12 cellular contexts compared by ENCODE assay signal in the genomic region with DNA sequence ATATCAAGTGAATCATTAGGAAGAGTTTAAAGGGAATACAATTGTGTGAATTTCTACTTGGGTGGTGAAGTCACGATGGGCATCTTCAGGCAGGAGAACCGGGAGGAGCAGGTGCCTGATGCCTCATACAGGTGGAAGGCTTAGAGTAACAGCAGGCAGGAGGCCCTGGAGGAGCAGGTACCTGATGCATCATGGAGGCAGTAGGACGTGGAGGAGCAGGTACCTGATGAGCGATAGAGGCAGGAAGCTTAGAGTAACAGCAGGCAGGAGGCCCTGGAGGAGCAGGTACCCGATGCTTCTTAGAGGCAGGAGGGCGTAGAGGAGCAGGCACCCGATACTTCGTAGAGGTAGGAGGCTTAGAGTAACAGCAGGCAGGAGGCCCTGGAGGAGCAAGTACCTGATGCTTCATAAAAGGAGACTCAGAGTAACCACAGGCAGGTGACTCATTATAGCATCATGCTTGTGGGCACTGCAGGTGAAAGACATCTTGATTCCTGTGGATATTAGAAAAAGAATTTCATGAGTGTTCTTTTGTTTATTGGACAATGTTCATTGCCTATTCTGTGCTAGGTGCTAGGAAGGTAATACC.
DNase-seq lines count a peak whose midpoint lies in the region; ATAC-seq and TF ChIP-seq lines count a peak whose summit lies in the region.
"Had no signal": no experiment of that assay in that cellular context is flagged by ENCODE, and none has a peak within 500 bp of the region (broad histone marks: within the 10 kb centered on the region; RNA-seq: fewer than 3 reads in every experiment).

No MANE protein-coding gene starts in this region.

- no peak for ATAC-seq in activated CD8-positive, alpha-beta memory T cell treated with anti-CD3 and anti-CD28 coated beads, Interleukin-2, amount 10 ng/mL, durations not matched to agents 7 days and 5 days
- ATAC-seq in HG03378 (IDR thresholded peaks at IDR 0.05; ENCODE audit: unreplicated experiment), result no peak
- no peak for ATAC-seq in HG02678 (IDR thresholded peaks at IDR 0.05; ENCODE audit: unreplicated experiment)
- ATAC-seq: GM12878 had no signal

- H3K36me3 Mint-ChIP-seq in activated CD8-positive, alpha-beta memory T cell treated with anti-CD3 and anti-CD28 coated beads, Interleukin-2, amount 10 ng/mL, durations not matched to agents 7 days and 5 days, result peaks cover 12% of the 10 kb centered on the region

- no peaks in the 10 kb centered on the region for H3K9me3 Mint-ChIP-seq in activated CD8-positive, alpha-beta memory T cell treated with anti-CD3 and anti-CD28 coated beads, Interleukin-2, amount 10 ng/mL, durations not matched to agents 7 days and 5 days (ENCODE audit: low read depth)

- no peak overlapping the region for H3K27ac Mint-ChIP-seq in activated CD8-positive, alpha-beta memory T cell treated with anti-CD3 and anti-CD28 coated beads, Interleukin-2, amount 10 ng/mL, durations not matched to agents 7 days and 5 days

- DNase-seq in stimulated activated naive CD4-positive, alpha-beta T cell treated with Interleukin-2 at 50 U/mL for 16 hours (lab: John Stamatoyannopoulos, UW), result peak; percentile 18
- DNase-seq in stimulated activated naive CD4-positive, alpha-beta T cell (lab: John Stamatoyannopoulos, UW), result no peak
- peak; percentile 47 for DNase-seq in activated CD8-positive, alpha-beta memory T cell treated with anti-CD3 and anti-CD28 coated beads, Interleukin-2, amount 10 ng/mL, durations not matched to agents 7 days and 5 days
- DNase-seq in foreskin fibroblast (peak; percentile 3 to 14), OCI-M2 (lab: John Stamatoyannopoulos, UW; ENCODE audit: unreplicated experiment) (no peak), NCI-H69 (lab: John Stamatoyannopoulos, UW) (no peak)
- DNase-seq: cerebellar nuclear complex had no signal

- TF ChIP-seq CTCF in foreskin fibroblast (IDR thresholded peaks at IDR 0.05; ENCODE audit: low read depth, low read length), result no peak

- H3K4me1 Mint-ChIP-seq in activated CD8-positive, alpha-beta memory T cell treated with anti-CD3 and anti-CD28 coated beads, Interleukin-2, amount 10 ng/mL, durations not matched to agents 7 days and 5 days, result peaks cover 28% of the 10 kb centered on the region

- no peaks in the 10 kb centered on the region for H3K27me3 Mint-ChIP-seq in activated CD8-positive, alpha-beta memory T cell treated with anti-CD3 and anti-CD28 coated beads, Interleukin-2, amount 10 ng/mL, durations not matched to agents 7 days and 5 days

- H3K4me3 ChIP-seq in foreskin fibroblast (ENCODE audit: low read depth in 1 of 2, low read length in 2 of 2), result no peak overlapping the region
- H3K4me3 ChIP-seq: BLaER1, GM12878, thoracic aorta had no signal

- CTCF ChIA-PET in activated CD8-positive, alpha-beta memory T cell treated with anti-CD3 and anti-CD28 coated beads, Interleukin-2, amount 10 ng/mL, durations not matched to agents 7 days and 5 days (lab: Charles Lee), result no interaction called here

- no peak overlapping the region for H3K4me3 Mint-ChIP-seq in activated CD8-positive, alpha-beta memory T cell treated with anti-CD3 and anti-CD28 coated beads, Interleukin-2, amount 10 ng/mL, durations not matched to agents 7 days and 5 days

Comparison
In these comparisons a context has a peak if more than half of its experiments do, and no peak if none do; other contexts are left out.
1. DNase-seq: peak in stimulated activated naive CD4-positive, alpha-beta T cell treated with Interleukin-2 at 50 U/mL for 16 hours (single experiment), activated CD8-positive, alpha-beta memory T cell treated with anti-CD3 and anti-CD28 coated beads, Interleukin-2, amount 10 ng/mL, durations not matched to agents 7 days and 5 days (single experiment) and foreskin fibroblast (2 of 2); none in stimulated activated naive CD4-positive, alpha-beta T cell (0 of 6), OCI-M2 (single experiment) and NCI-H69 (single experiment).